ENCODE assay signal across 18 cellular contexts in the genomic region with DNA sequence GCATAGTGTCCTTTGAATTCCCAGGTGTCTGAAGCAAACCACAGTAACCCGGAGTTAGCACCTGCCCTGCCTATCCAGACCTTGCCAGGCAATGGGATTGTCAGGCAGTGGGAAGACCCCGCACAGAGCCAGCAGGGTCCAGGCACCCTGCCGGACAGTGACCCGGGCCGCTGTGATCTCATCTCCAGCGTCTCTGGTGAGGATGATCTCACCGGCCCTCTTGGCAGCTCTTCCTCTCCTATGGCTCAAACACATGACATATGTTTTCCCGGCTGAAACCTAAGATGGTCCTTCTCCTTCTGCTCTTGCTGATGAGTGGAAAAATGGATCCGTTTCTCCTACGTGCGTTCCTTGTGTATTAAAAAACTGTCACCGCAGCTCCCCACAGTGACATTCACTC.
DNase-seq lines count a peak whose midpoint lies in the region; ATAC-seq, FAIRE-seq and TF ChIP-seq lines count a peak whose summit lies in the region.
"Had no signal": no experiment of that assay in that cellular context is flagged by ENCODE, and none has a peak within 500 bp of the region (broad histone marks: within the 10 kb centered on the region; RNA-seq: fewer than 3 reads in every experiment).

No MANE protein-coding gene starts in this region.

- no peak overlapping the region for H3K23ac ChIP-seq in H9 (ENCODE audit: insufficient read length, low read depth, low read length)

- H3K4me1 Mint-ChIP-seq in H9 (peaks cover 25 to 33% of the 10 kb centered on the region in 2 experiments), astrocyte (ENCODE audit: low read depth, unreplicated experiment) (no peaks in the 10 kb centered on the region), neural progenitor cell (peaks cover 8% of the 10 kb centered on the region)

- FAIRE-seq in astrocyte (lab: Jason Lieb, UNC) = no peak
- FAIRE-seq: HTR-8/SVneo had no signal

- no peak overlapping the region for H4K5ac ChIP-seq in H9 (ENCODE audit: insufficient read length, low read depth, low read length)

- no peak overlapping the region for H2BK12ac ChIP-seq in H9 (ENCODE audit: insufficient read length, low read depth, low read length)

- DNase-seq in AG08396 (ENCODE audit: low spot score) (peak; percentile 38), H9 (no peak), astrocyte (ENCODE audit: low read depth) (peak; percentile 1), iris pigment epithelial cell (ENCODE audit: low read depth) (peak; percentile 31), WERI-Rb-1 (no peak), lower lobe of right lung (no peak), neural progenitor cell (ENCODE audit: low spot score) (no peak), GM10266 (ENCODE audit: extremely low spot score) (no peak)
- DNase-seq: ACHN; activated CD4-positive, alpha-beta T cell treated with anti-CD3 and anti-CD28 coated beads, Interleukin-2, amount 50 U/mL, for 1 hour; activated T-cell treated with anti-CD3 and anti-CD28 coated beads, Interleukin-2, amount 50 U/mL, for 1 hour; left colon; MV-4-11; T1000 had no signal

- H3T11ph ChIP-seq in H9 (ENCODE audit: low read length) = no peak overlapping the region

- H3K4me3 Mint-ChIP-seq in H9 (no peak overlapping the region), astrocyte (ENCODE audit: unreplicated experiment) (no peak overlapping the region), neural progenitor cell (no peak overlapping the region)
- H3K4me3 Mint-ChIP-seq: activated naive CD8-positive, alpha-beta T cell had no signal

- no peak overlapping the region for H3K14ac ChIP-seq in H9 (ENCODE audit: insufficient read depth, low read length)

- H2BK5ac ChIP-seq in H9 (ENCODE audit: insufficient read length, low read length) = no peak overlapping the region

- no CpG with 5 or more reads among the region's 12 CpGs for WGBS in H9 (ENCODE audit: extremely low coverage, insufficient read length, low lambda C conversion rate)

- H3K4me2 ChIP-seq in H9 (ENCODE audit: insufficient read depth, insufficient read length, low read length) (no peak overlapping the region), astrocyte (ENCODE audit: low read length) (no peak overlapping the region), neural progenitor cell (no peak overlapping the region)

- H3K27ac ChIP-seq in H9 (ENCODE audit: insufficient read length, low read depth, low read length) (no peak overlapping the region), astrocyte (ENCODE audit: low read depth, low read length) (no peak overlapping the region), WERI-Rb-1 (no peak overlapping the region), lower lobe of right lung (no peak overlapping the region), neural progenitor cell (no peak overlapping the region)
- H3K27ac ChIP-seq: SJSA1, thoracic aorta had no signal

- TF ChIP-seq CTCF in H9 (conservative IDR thresholded peaks at IDR 0.05) (no peak), astrocyte (IDR thresholded peaks at IDR 0.05; ENCODE audit: insufficient read depth, low read depth, low read length) (no peak), WERI-Rb-1 (IDR thresholded peaks at IDR 0.05; ENCODE audit: low read depth, low read length) (no peak), lower lobe of right lung (IDR thresholded peaks at IDR 0.05) (no peak), neural progenitor cell (IDR thresholded peaks at IDR 0.05) (no peak), GM10266 (IDR thresholded peaks at IDR 0.05; ENCODE audit: control insufficient read depth, insufficient read depth, low read depth, missing control alignments) (no peak)

- no peaks in the 10 kb centered on the region for H3K27me3 ChIP-seq in H9 (ENCODE audit: insufficient read depth, low read length)
- H3K27me3 ChIP-seq in astrocyte (ENCODE audit: insufficient read depth, low read length) = peaks cover 12% of the 10 kb centered on the region
- peaks cover 71% of the 10 kb centered on the region for H3K27me3 ChIP-seq in WERI-Rb-1 (ENCODE audit: insufficient read depth, low read depth, severe bottlenecking)
- peaks cover 11% of the 10 kb centered on the region for H3K27me3 ChIP-seq in lower lobe of right lung (ENCODE audit: low read depth)
- no peaks in the 10 kb centered on the region for H3K27me3 ChIP-seq in neural progenitor cell

- H3K36me3 Mint-ChIP-seq in H9 (ENCODE audit: insufficient read depth in 1 of 3, low read depth in 3 of 3) (peaks cover 25 to 77% (median 65%) of the 10 kb centered on the region in 3 experiments), astrocyte (ENCODE audit: low read depth, unreplicated experiment) (no peaks in the 10 kb centered on the region), neural progenitor cell (no peaks in the 10 kb centered on the region)
- H3K36me3 Mint-ChIP-seq: activated naive CD8-positive, alpha-beta T cell had no signal

- H2AFZ ChIP-seq in H9 (ENCODE audit: low read length) (no peak overlapping the region), astrocyte (ENCODE audit: low read depth, low read length) (no peak overlapping the region), neural progenitor cell (replicated peaks) (no peak overlapping the region)

- no peak overlapping the region for H2AK5ac ChIP-seq in H9 (ENCODE audit: insufficient read length, low read length)

- ATAC-seq in lower lobe of right lung = no peak
- ATAC-seq: left colon had no signal

- H3K4me3 ChIP-seq in astrocyte (ENCODE audit: insufficient read depth, low read depth, low read length) = no peak overlapping the region
- no peak overlapping the region for H3K4me3 ChIP-seq in WERI-Rb-1 (ENCODE audit: low read depth, low read length)
- no peak overlapping the region for H3K4me3 ChIP-seq in lower lobe of right lung
- H3K4me3 ChIP-seq in neural progenitor cell = no peak overlapping the region
- H3K4me3 ChIP-seq: SJSA1, thoracic aorta had no signal

- H3K27ac Mint-ChIP-seq in H9 (peak overlapping the region in 2 of 3 experiments; percentile 47 to 63; a peak in 3 of 7 replicates), astrocyte (ENCODE audit: unreplicated experiment) (no peak overlapping the region), neural progenitor cell (no peak overlapping the region)
- H3K27ac Mint-ChIP-seq: activated naive CD8-positive, alpha-beta T cell had no signal

- no peaks in the 10 kb centered on the region for H3K36me3 ChIP-seq in astrocyte (ENCODE audit: insufficient read depth, low read length)
- no peaks in the 10 kb centered on the region for H3K36me3 ChIP-seq in WERI-Rb-1
- H3K36me3 ChIP-seq in lower lobe of right lung = no peaks in the 10 kb centered on the region
- H3K36me3 ChIP-seq in neural progenitor cell = peaks cover 5% of the 10 kb centered on the region
- H3K36me3 ChIP-seq: SJSA1, thoracic aorta had no signal

- H3K18ac ChIP-seq in H9 (ENCODE audit: insufficient read length, low read depth, low read length) = no peak overlapping the region

- H4K91ac ChIP-seq in H9 (ENCODE audit: insufficient read length, low read depth, low read length) = no peak overlapping the region

- H3K9ac ChIP-seq in H9 (ENCODE audit: extremely low read depth, insufficient read length, low read length) (no peak overlapping the region), astrocyte (ENCODE audit: low read length) (no peak overlapping the region), neural progenitor cell (no peak overlapping the region)

- H3K9me3 ChIP-seq in H9 (ENCODE audit: control insufficient read depth, low read depth, low read length) (no peaks in the 10 kb centered on the region), astrocyte (ENCODE audit: insufficient read depth, low read depth, low read length) (no peaks in the 10 kb centered on the region), WERI-Rb-1 (ENCODE audit: severe bottlenecking) (peaks cover 3% of the 10 kb centered on the region), lower lobe of right lung (no peaks in the 10 kb centered on the region), neural progenitor cell (ENCODE audit: low read depth) (no peaks in the 10 kb centered on the region)
- H3K9me3 ChIP-seq: SJSA1, thoracic aorta had no signal

- H3F3A ChIP-seq in neural progenitor cell (ENCODE audit: low read depth) = no peaks in the 10 kb centered on the region

- no peaks in the 10 kb centered on the region for H3K27me3 Mint-ChIP-seq in H9 (ENCODE audit: low read depth)
- peaks cover 27% of the 10 kb centered on the region for H3K27me3 Mint-ChIP-seq in astrocyte (ENCODE audit: low read depth, unreplicated experiment)
- H3K27me3 Mint-ChIP-seq in neural progenitor cell (ENCODE audit: insufficient read depth, low read depth) = peaks cover 4% of the 10 kb centered on the region

- no peaks in the 10 kb centered on the region for H3K79me1 ChIP-seq in H9 (ENCODE audit: insufficient read depth, low read depth, low read length, poor library complexity, severe bottlenecking)

- peaks cover 14 to 19% of the 10 kb centered on the region in 2 experiments for H3K9me3 Mint-ChIP-seq in H9
- no peaks in the 10 kb centered on the region for H3K9me3 Mint-ChIP-seq in astrocyte (ENCODE audit: unreplicated experiment)
- H3K9me3 Mint-ChIP-seq in neural progenitor cell = peaks cover 4% of the 10 kb centered on the region

- intact Hi-C loops in lower lobe of right lung (cut with DNase I) = no loop called here

- no peak overlapping the region for H2BK15ac ChIP-seq in H9 (ENCODE audit: low read depth, low read length)

- H2BK120ac ChIP-seq in H9 (ENCODE audit: low read depth, low read length, poor library complexity, severe bottlenecking) = no peak overlapping the region

- no peak overlapping the region for H3K56ac ChIP-seq in H9 (ENCODE audit: insufficient read length, low read depth, low read length)

- H3K23me2 ChIP-seq in H9 (ENCODE audit: insufficient read length, low read depth, low read length, poor library complexity, severe bottlenecking) = no peaks in the 10 kb centered on the region

- H3K79me2 ChIP-seq in H9 (ENCODE audit: insufficient read depth, low read length) (no peaks in the 10 kb centered on the region), astrocyte (ENCODE audit: insufficient read depth, low read length) (no peaks in the 10 kb centered on the region), neural progenitor cell (ENCODE audit: low read depth) (no peaks in the 10 kb centered on the region)

- no peak overlapping the region for H3K4ac ChIP-seq in H9 (ENCODE audit: low read depth, low read length)

- H4K20me1 ChIP-seq in H9 (ENCODE audit: control insufficient read depth, insufficient read depth, insufficient read length) = no peaks in the 10 kb centered on the region
- H4K20me1 ChIP-seq in astrocyte (ENCODE audit: insufficient read depth, low read length) = no peaks in the 10 kb centered on the region
- H4K20me1 ChIP-seq in neural progenitor cell (ENCODE audit: low read depth) = no peaks in the 10 kb centered on the region

- H2BK20ac ChIP-seq in H9 (ENCODE audit: low read depth, low read length, poor library complexity, severe bottlenecking) = no peak overlapping the region

- peaks cover 2% of the 10 kb centered on the region; the same call in 1 of the 2 replicates for H3K4me1 ChIP-seq in H9 (ENCODE audit: insufficient read depth, low read length)
- H3K4me1 ChIP-seq in astrocyte (ENCODE audit: insufficient read depth, low read length) = no peaks in the 10 kb centered on the region
- no peaks in the 10 kb centered on the region for H3K4me1 ChIP-seq in lower lobe of right lung
- H3K4me1 ChIP-seq in neural progenitor cell = peaks cover 4% of the 10 kb centered on the region
- H3K4me1 ChIP-seq: SJSA1 had no signal

- no peak overlapping the region for H4K8ac ChIP-seq in H9 (replicated peaks; ENCODE audit: insufficient read length, low read depth, low read length)

Comparison
In these comparisons a context has a peak if more than half of its experiments do, and no peak if none do; other contexts are left out.
1. DNase-seq: peak in AG08396 (single experiment), astrocyte (single experiment) and iris pigment epithelial cell (single experiment); none in H9 (single experiment), WERI-Rb-1 (single experiment), lower lobe of right lung (single experiment), neural progenitor cell (single experiment) and GM10266 (single experiment).
2. H3K27ac Mint-ChIP-seq: peak in H9 (2 of 3); none in astrocyte (single experiment) and neural progenitor cell (single experiment).